ENCODE assay signal across 4 cellular contexts in genomic region chr10:121848082-121848481, GRCh38.
TF ChIP-seq lines count a peak whose summit lies in the region.

No MANE protein-coding gene starts in this region.

TF ChIP-seq in HepG2, 621 proteins besides CTCF, POLR2A, EP300 and RAD21:
- TF ChIP-seq JARID2 (CRISPR knock-in tag; IDR thresholded peaks at IDR 0.05; ENCODE audit: insufficient replicate concordance), result no peak
- TF ChIP-seq ZNF24 (IDR thresholded peaks at IDR 0.05), result 0 out of 2 replicates have a peak, but pooled peaks have one; percentile 34

TF ChIP-seq in GM12878, 131 proteins besides CTCF, POLR2A, EP300 and RAD21:
- no peak for TF ChIP-seq SPI1 (IDR thresholded peaks at IDR 0.05; ENCODE audit: borderline replicate concordance, insufficient read depth, low read depth, low read length)
- TF ChIP-seq RB1 (IDR thresholded peaks at IDR 0.05; ENCODE audit: borderline replicate concordance), result no peak
- peak; percentile 92 for TF ChIP-seq ZNF24 (IDR thresholded peaks at IDR 0.05)
TF ChIP-seq in GM12878: peak in this region for 1.

TF ChIP-seq in K562, 482 proteins besides CTCF, POLR2A, EP300 and RAD21:
- no peak for TF ChIP-seq ZNF780A (CRISPR knock-in tag; IDR thresholded peaks at IDR 0.05)
- TF ChIP-seq ZNF24 (IDR thresholded peaks at IDR 0.05), result peak; percentile 87
- no peak for TF ChIP-seq KDM5B (IDR thresholded peaks at IDR 0.05; ENCODE audit: insufficient replicate concordance, low read depth, low read length)

TF ChIP-seq in neural cell, 6 proteins besides CTCF, POLR2A, EP300 and RAD21:
- TF ChIP-seq SMC3 (conservative IDR thresholded peaks at IDR 0.05; ENCODE audit: poor library complexity), result no peak
- no peak for TF ChIP-seq REST (IDR thresholded peaks at IDR 0.05; ENCODE audit: borderline replicate concordance)
- no peak for TF ChIP-seq MXI1 (conservative IDR thresholded peaks at IDR 0.05; ENCODE audit: poor library complexity, severe bottlenecking)
- TF ChIP-seq TAF1 (IDR thresholded peaks at IDR 0.05; ENCODE audit: low read depth), result no peak
- no peak for TF ChIP-seq EZH2 (IDR thresholded peaks at IDR 0.05; ENCODE audit: borderline replicate concordance, insufficient read depth, low read length, poor library complexity, severe bottlenecking)
- no peak for TF ChIP-seq POLR2AphosphoS5 (IDR thresholded peaks at IDR 0.05)
